ENCODE assay signal across 8 cellular contexts in the genomic region with DNA sequence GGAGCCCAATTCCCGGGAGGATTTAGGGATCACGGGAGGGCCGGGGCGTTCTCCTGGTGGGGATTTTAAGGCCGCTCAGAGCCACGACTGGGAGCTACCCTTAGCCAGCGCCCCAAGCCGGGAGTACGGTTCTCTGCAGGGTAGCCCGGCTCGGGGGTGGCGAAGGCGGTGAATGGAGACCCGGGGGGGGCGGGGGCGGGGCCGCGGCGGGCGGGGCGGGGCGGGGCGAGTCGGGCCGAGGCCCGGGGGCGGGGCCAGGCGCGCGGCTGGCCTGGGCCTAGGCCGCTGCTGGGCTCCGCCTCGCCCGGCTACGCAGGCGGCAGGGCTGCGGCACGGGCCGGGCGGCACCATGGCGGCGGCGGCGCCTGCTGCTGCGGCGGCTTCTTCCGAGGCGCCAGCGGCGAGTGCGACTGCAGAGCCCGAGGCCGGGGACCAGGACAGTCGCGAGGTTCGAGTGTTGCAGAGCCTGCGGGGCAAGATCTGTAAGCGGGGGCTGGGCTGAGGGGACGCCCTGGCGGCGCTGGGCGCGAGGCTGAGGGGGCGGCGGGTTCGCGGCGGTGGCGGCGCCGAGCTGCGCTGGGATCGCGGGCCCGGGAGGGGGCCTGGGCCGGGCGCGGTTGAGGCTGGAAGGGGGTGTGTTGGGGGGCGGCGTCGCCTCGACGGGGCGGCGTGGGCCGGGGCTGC.
DNase-seq lines count a peak whose midpoint lies in the region; ATAC-seq lines count a peak whose summit lies in the region.

A gene with protein sequence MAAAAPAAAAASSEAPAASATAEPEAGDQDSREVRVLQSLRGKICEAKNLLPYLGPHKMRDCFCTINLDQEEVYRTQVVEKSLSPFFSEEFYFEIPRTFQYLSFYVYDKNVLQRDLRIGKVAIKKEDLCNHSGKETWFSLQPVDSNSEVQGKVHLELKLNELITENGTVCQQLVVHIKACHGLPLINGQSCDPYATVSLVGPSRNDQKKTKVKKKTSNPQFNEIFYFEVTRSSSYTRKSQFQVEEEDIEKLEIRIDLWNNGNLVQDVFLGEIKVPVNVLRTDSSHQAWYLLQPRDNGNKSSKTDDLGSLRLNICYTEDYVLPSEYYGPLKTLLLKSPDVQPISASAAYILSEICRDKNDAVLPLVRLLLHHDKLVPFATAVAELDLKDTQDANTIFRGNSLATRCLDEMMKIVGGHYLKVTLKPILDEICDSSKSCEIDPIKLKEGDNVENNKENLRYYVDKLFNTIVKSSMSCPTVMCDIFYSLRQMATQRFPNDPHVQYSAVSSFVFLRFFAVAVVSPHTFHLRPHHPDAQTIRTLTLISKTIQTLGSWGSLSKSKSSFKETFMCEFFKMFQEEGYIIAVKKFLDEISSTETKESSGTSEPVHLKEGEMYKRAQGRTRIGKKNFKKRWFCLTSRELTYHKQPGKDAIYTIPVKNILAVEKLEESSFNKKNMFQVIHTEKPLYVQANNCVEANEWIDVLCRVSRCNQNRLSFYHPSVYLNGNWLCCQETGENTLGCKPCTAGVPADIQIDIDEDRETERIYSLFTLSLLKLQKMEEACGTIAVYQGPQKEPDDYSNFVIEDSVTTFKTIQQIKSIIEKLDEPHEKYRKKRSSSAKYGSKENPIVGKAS (plus strand): TSS at position 293 of the 684 bp plus-strand sequence. CDS start 57 bp downstream, at position 350.

- H3K27me3 Mint-ChIP-seq in central memory CD8-positive, alpha-beta T cell, result no peaks in the 10 kb centered on the region

- DNase-seq in AG08395 (ENCODE audit: low spot score) (peak; percentile 90), NCI-H2227 treated with DMSO at 0.1 percent for 48 hours (lab: John Stamatoyannopoulos, UW) (peak; percentile 72), islet precursor cell (peak; percentile 83)
- DNase-seq in activated CD4-positive, CD25-positive, alpha-beta regulatory T cell (lab: John Stamatoyannopoulos, UW), result peak; percentile 50 to 67 (median 58)
- DNase-seq in central memory CD8-positive, alpha-beta T cell (ENCODE audit: low spot score in 2 of 2), result peak; percentile 53 to 56
- DNase-seq in stimulated activated CD4-positive, alpha-beta T cell treated with anti-CD3 and anti-CD28 coated beads, Interleukin-12 subunit alpha, Interleukin-12 subunit beta, amount 100 ng/mL, for 48 hours (ENCODE audit: low read depth in 2 of 3, low spot score in 1 of 3), result peak; percentile 33 to 53 (median 36)

- peaks cover 13% of the 10 kb centered on the region for H3K36me3 Mint-ChIP-seq in central memory CD8-positive, alpha-beta T cell (ENCODE audit: insufficient read depth)

- peak within 1 kb of the TSS; percentile 78 for H3K27ac Mint-ChIP-seq in central memory CD8-positive, alpha-beta T cell (ENCODE audit: low read depth)

- H3K4me3 Mint-ChIP-seq in central memory CD8-positive, alpha-beta T cell, result peak within 1 kb of the TSS; percentile 84

- peak; percentile 38 for ATAC-seq in GM18873 (IDR thresholded peaks at IDR 0.05; ENCODE audit: low FRiP score, unreplicated experiment)
- peak; percentile 58 for ATAC-seq in HG03135 (IDR thresholded peaks at IDR 0.05; ENCODE audit: unreplicated experiment)
- peak; percentile 75 for ATAC-seq in central memory CD8-positive, alpha-beta T cell (replicated peaks; ENCODE audit: extremely low read depth, poor library complexity, severe bottlenecking)

- peaks cover 63% of the 10 kb centered on the region for H3K4me1 Mint-ChIP-seq in central memory CD8-positive, alpha-beta T cell

- no peaks in the 10 kb centered on the region for H3K9me3 Mint-ChIP-seq in central memory CD8-positive, alpha-beta T cell

Comparison
In these comparisons a context has a peak if more than half of its experiments do, and no peak if none do; other contexts are left out.
1. Peak in every context shown above with its lines: DNase-seq and ATAC-seq.
2. DNase-seq: peak in every context shown above with its lines; median percentile 90 in AG08395; 83 in islet precursor cell; 72 in NCI-H2227 treated with DMSO at 0.1 percent for 48 hours; 58 in activated CD4-positive, CD25-positive, alpha-beta regulatory T cell; 54 in central memory CD8-positive, alpha-beta T cell; 36 in stimulated activated CD4-positive, alpha-beta T cell treated with anti-CD3 and anti-CD28 coated beads, Interleukin-12 subunit alpha, Interleukin-12 subunit beta, amount 100 ng/mL, for 48 hours.